In the genomic region with DNA sequence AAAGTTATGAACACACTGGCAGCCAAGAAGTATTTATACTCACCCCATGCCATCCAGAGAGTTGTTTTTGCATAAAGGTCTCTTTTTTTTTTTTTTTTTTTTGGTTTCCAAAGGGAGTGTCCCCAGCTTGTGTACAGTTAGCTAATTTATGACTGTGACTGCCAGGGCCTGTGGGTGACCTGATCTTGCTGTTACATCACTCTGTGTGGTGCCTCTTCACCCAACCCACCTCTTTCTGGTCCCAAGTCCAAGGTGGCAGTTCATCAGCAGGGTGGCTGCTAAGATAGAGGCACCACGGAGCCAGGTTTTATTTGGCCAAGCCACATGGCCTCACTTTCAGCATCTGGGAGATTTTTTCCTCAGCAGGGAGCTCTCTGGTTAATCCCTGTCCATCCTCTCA, we compare ENCODE assay signal across 18 cellular contexts. TPM values are rescaled to one million over a fixed set of nuclear protein-coding genes. Genes with fewer than 3 reads are reported as not detected.
"Had no signal": no experiment of that assay in that cellular context is flagged by ENCODE, and none has a peak within 500 bp of the region (broad histone marks: within the 10 kb centered on the region; RNA-seq: fewer than 3 reads in every experiment).

Gene NOS2 (minus strand): TSS at position 8 of the 400 bp plus-strand sequence. CDS start 1,720 bp downstream, outside the sequence.

- H3K4me3 Mint-ChIP-seq: activated CD8-positive, alpha-beta T cell treated with anti-CD3 and anti-CD28 coated beads for 36 hours; activated naive CD8-positive, alpha-beta T cell treated with anti-CD3 and anti-CD28 coated beads, Interleukin-2, amount 50 U/mL, for 24 hours; immature natural killer cell; natural killer cell treated with Interleukin-12 subunit alpha and Interleukin-12 subunit beta and Interleukin-15 and Interleukin-18, amount 100 ng/mL, for 72 hours had no signal

- ATAC-seq: activated CD8-positive, alpha-beta T cell treated with anti-CD3 and anti-CD28 coated beads for 36 hours; activated naive CD8-positive, alpha-beta T cell treated with anti-CD3 and anti-CD28 coated beads, Interleukin-2, amount 50 U/mL, for 24 hours; natural killer cell treated with Interleukin-12 subunit alpha and Interleukin-12 subunit beta and Interleukin-15 and Interleukin-18, amount 100 ng/mL, for 72 hours had no signal

- H3K4me1 ChIP-seq: ascending aorta, sigmoid colon had no signal

- DNase-seq: activated CD4-positive, alpha-beta T cell treated with anti-CD3 and anti-CD28 coated beads for 4 hours; activated CD8-positive, alpha-beta memory T cell treated with anti-CD3 and anti-CD28 coated beads, Interleukin-2, amount 50 U/mL, for 48 hours; activated CD8-positive, alpha-beta T cell treated with anti-CD3 and anti-CD28 coated beads for 36 hours; activated naive CD4-positive, alpha-beta T cell treated with Interleukin-2 at 50 U/mL for 16 hours; activated naive CD8-positive, alpha-beta T cell treated with anti-CD3 and anti-CD28 coated beads, Interleukin-2, amount 50 U/mL, for 24 hours; immature natural killer cell; mammary epithelial cell; occipital lobe; sigmoid colon; stimulated activated CD4-positive, alpha-beta T cell treated with anti-CD3 and anti-CD28 coated beads, Interleukin-4, amount 100 ng/mL, for 1 hour; stomach; T-helper 9 cell had no signal

- H3K27ac Mint-ChIP-seq: activated CD8-positive, alpha-beta T cell treated with anti-CD3 and anti-CD28 coated beads for 36 hours; activated naive CD8-positive, alpha-beta T cell treated with anti-CD3 and anti-CD28 coated beads, Interleukin-2, amount 50 U/mL, for 24 hours; immature natural killer cell; natural killer cell treated with Interleukin-12 subunit alpha and Interleukin-12 subunit beta and Interleukin-15 and Interleukin-18, amount 100 ng/mL, for 72 hours had no signal

- H3K36me3 Mint-ChIP-seq: immature natural killer cell; natural killer cell treated with Interleukin-12 subunit alpha and Interleukin-12 subunit beta and Interleukin-15 and Interleukin-18, amount 100 ng/mL, for 72 hours had no signal

- H3K36me3 ChIP-seq: ascending aorta, esophagus muscularis mucosa, sigmoid colon, stomach, vagina had no signal

- H3K4me3 ChIP-seq: ascending aorta, esophagus muscularis mucosa, sigmoid colon, stomach, vagina had no signal

- H3K9me3 Mint-ChIP-seq: activated CD8-positive, alpha-beta T cell treated with anti-CD3 and anti-CD28 coated beads for 36 hours; activated naive CD8-positive, alpha-beta T cell treated with anti-CD3 and anti-CD28 coated beads, Interleukin-2, amount 50 U/mL, for 24 hours; immature natural killer cell; natural killer cell treated with Interleukin-12 subunit alpha and Interleukin-12 subunit beta and Interleukin-15 and Interleukin-18, amount 100 ng/mL, for 72 hours had no signal

- H3K9me3 ChIP-seq: ascending aorta, esophagus muscularis mucosa, sigmoid colon, stomach, vagina had no signal

- H3K27me3 ChIP-seq: ascending aorta, vagina had no signal

RNA-seq across cellular contexts. Expression of gene NOS2, which starts in this region (rescaled TPM):
- total RNA-seq: activated CD8-positive, alpha-beta T cell treated with anti-CD3 and anti-CD28 coated beads for 36 hours; ascending aorta; fibroblast of villous mesenchyme; mammary epithelial cell; natural killer cell treated with Interleukin-12 subunit alpha and Interleukin-12 subunit beta and Interleukin-15 and Interleukin-18, amount 100 ng/mL, for 72 hours; pulmonary artery endothelial cell; vagina had no signal
